29 cellular contexts compared by ENCODE assay signal in the genomic region with DNA sequence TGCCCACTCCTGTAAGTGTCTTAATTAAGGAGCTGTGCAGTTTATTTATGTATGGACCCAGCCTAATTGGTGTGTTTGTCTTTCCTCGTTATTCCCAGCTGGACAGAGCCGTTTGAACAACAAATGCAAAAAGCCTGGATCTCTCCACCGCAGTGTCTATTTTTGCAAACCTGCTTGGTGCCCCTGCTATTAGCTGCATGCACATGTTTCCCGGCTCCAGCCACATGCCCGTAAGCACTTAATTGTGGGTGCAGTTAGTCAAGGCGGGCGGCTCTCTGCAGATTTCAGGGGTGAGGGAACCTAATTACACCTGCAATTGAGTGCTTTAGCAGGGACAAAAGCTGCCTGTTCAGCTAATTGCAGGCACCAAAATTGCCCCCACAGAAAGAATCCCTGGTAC.
"Had no signal": no experiment of that assay in that cellular context is flagged by ENCODE, and none has a peak within 500 bp of the region (broad histone marks: within the 10 kb centered on the region; RNA-seq: fewer than 3 reads in every experiment).

No MANE protein-coding gene starts in this region.

- ATAC-seq: esophagus mucosa; heart left ventricle; left colon; naive thymus-derived CD4-positive, alpha-beta T cell; pancreas; stimulated activated effector memory CD8-positive, alpha-beta T cell treated with anti-CD3 and anti-CD28 coated beads, Interleukin-12 subunit alpha, Interleukin-12 subunit beta, amount 100 ng/mL, for 72 hours; stimulated activated naive CD8-positive, alpha-beta T cell treated with anti-CD3 and anti-CD28 coated beads, Interleukin-15, amount 100 ng/mL, for 72 hours had no signal

- H3K36me3 Mint-ChIP-seq: activated CD4-positive, alpha-beta memory T cell treated with anti-CD3 and anti-CD28 coated beads for 36 hours; activated naive CD4-positive, alpha-beta T cell treated with anti-CD3 and anti-CD28 coated beads, Interleukin-2, amount 10 ng/mL, durations not matched to agents 7 days and 5 days; activated naive CD8-positive, alpha-beta T cell treated with anti-CD3 and anti-CD28 coated beads, Interleukin-2, amount 10 ng/mL, durations not matched to agents 7 days and 5 days; immature natural killer cell; naive thymus-derived CD4-positive, alpha-beta T cell; stimulated activated effector memory CD8-positive, alpha-beta T cell treated with anti-CD3 and anti-CD28 coated beads, Interleukin-12 subunit alpha, Interleukin-12 subunit beta, amount 100 ng/mL, for 72 hours had no signal

- H3K27ac Mint-ChIP-seq: activated CD4-positive, alpha-beta memory T cell treated with anti-CD3 and anti-CD28 coated beads for 36 hours; activated CD4-positive, alpha-beta T cell treated with anti-CD3 and anti-CD28 coated beads, Interleukin-2, amount 10 ng/mL, durations not matched to agents 24 days and 14 days; activated naive CD4-positive, alpha-beta T cell treated with anti-CD3 and anti-CD28 coated beads, Interleukin-2, amount 10 ng/mL, durations not matched to agents 7 days and 5 days; activated naive CD8-positive, alpha-beta T cell treated with anti-CD3 and anti-CD28 coated beads, Interleukin-2, amount 10 ng/mL, durations not matched to agents 7 days and 5 days; activated T-cell treated with anti-CD3 and anti-CD28 coated beads, Interleukin-2, amount 50 U/mL, for 24 hours; endodermal cell; stimulated activated effector memory CD8-positive, alpha-beta T cell treated with anti-CD3 and anti-CD28 coated beads, Interleukin-12 subunit alpha, Interleukin-12 subunit beta, amount 100 ng/mL, for 72 hours; stimulated activated naive CD8-positive, alpha-beta T cell treated with anti-CD3 and anti-CD28 coated beads, Interleukin-15, amount 100 ng/mL, for 72 hours had no signal

- H3K4me1 Mint-ChIP-seq: activated naive CD4-positive, alpha-beta T cell treated with anti-CD3 and anti-CD28 coated beads, Interleukin-2, amount 10 ng/mL, durations not matched to agents 7 days and 5 days; activated naive CD8-positive, alpha-beta T cell treated with anti-CD3 and anti-CD28 coated beads, Interleukin-2, amount 10 ng/mL, durations not matched to agents 7 days and 5 days had no signal

- H3K27me3 Mint-ChIP-seq: activated CD4-positive, alpha-beta memory T cell treated with anti-CD3 and anti-CD28 coated beads for 36 hours; activated CD4-positive, alpha-beta T cell treated with anti-CD3 and anti-CD28 coated beads, Interleukin-2, amount 10 ng/mL, durations not matched to agents 24 days and 14 days; activated naive CD8-positive, alpha-beta T cell treated with anti-CD3 and anti-CD28 coated beads, Interleukin-2, amount 10 ng/mL, durations not matched to agents 7 days and 5 days; activated T-cell treated with anti-CD3 and anti-CD28 coated beads, Interleukin-2, amount 50 U/mL, for 24 hours; naive thymus-derived CD4-positive, alpha-beta T cell; stimulated activated naive CD8-positive, alpha-beta T cell treated with anti-CD3 and anti-CD28 coated beads, Interleukin-15, amount 100 ng/mL, for 72 hours had no signal

- H3K9me3 Mint-ChIP-seq: activated CD4-positive, alpha-beta T cell treated with anti-CD3 and anti-CD28 coated beads, Interleukin-2, amount 10 ng/mL, durations not matched to agents 24 days and 14 days had no signal

- H3K4me3 Mint-ChIP-seq: activated CD4-positive, alpha-beta memory T cell treated with anti-CD3 and anti-CD28 coated beads for 36 hours; activated CD4-positive, alpha-beta T cell treated with anti-CD3 and anti-CD28 coated beads, Interleukin-2, amount 10 ng/mL, durations not matched to agents 24 days and 14 days; activated naive CD4-positive, alpha-beta T cell treated with anti-CD3 and anti-CD28 coated beads, Interleukin-2, amount 10 ng/mL, durations not matched to agents 7 days and 5 days; activated naive CD8-positive, alpha-beta T cell treated with anti-CD3 and anti-CD28 coated beads, Interleukin-2, amount 10 ng/mL, durations not matched to agents 7 days and 5 days; activated T-cell treated with anti-CD3 and anti-CD28 coated beads, Interleukin-2, amount 50 U/mL, for 24 hours; endodermal cell; immature natural killer cell; naive thymus-derived CD4-positive, alpha-beta T cell; neural crest cell; stimulated activated effector memory CD8-positive, alpha-beta T cell treated with anti-CD3 and anti-CD28 coated beads, Interleukin-12 subunit alpha, Interleukin-12 subunit beta, amount 100 ng/mL, for 72 hours; stimulated activated naive CD8-positive, alpha-beta T cell treated with anti-CD3 and anti-CD28 coated beads, Interleukin-15, amount 100 ng/mL, for 72 hours had no signal

- DNase-seq: activated CD4-positive, alpha-beta memory T cell treated with anti-CD3 and anti-CD28 coated beads for 36 hours; activated CD4-positive, alpha-beta T cell treated with anti-CD3 and anti-CD28 coated beads, Interleukin-2, amount 10 ng/mL, durations not matched to agents 24 days and 14 days; activated CD4-positive, CD25-positive, alpha-beta regulatory T cell treated with anti-CD3 and anti-CD28 coated beads, Interleukin-2, amount 50 U/mL, for 72 hours; activated CD8-positive, alpha-beta memory T cell treated with anti-CD3 and anti-CD28 coated beads, Interleukin-2, amount 50 U/mL, for 4 hours; activated gamma-delta T cell; activated naive CD4-positive, alpha-beta T cell treated with anti-CD3 and anti-CD28 coated beads, Interleukin-2, amount 10 ng/mL, durations not matched to agents 7 days and 5 days; activated naive CD8-positive, alpha-beta T cell treated with anti-CD3 and anti-CD28 coated beads, Interleukin-2, amount 10 ng/mL, durations not matched to agents 7 days and 5 days; activated T-cell treated with anti-CD3 and anti-CD28 coated beads, Interleukin-2, amount 50 U/mL, for 24 hours; brain microvascular endothelial cell; endodermal cell; foreskin fibroblast; heart left ventricle; hypothalamus; immature natural killer cell; left colon; midbrain; naive thymus-derived CD4-positive, alpha-beta T cell; nucleus accumbens; retina; sigmoid colon; small intestine; stimulated activated CD4-positive, alpha-beta T cell treated with anti-CD3 and anti-CD28 coated beads, Interleukin-4, amount 100 ng/mL, for 24 hours; stimulated activated naive CD8-positive, alpha-beta T cell treated with anti-CD3 and anti-CD28 coated beads, Interleukin-15, amount 100 ng/mL, for 72 hours; substantia nigra; upper lobe of left lung had no signal
